In genomic region chr6:1376653-1377052, GRCh38 we compare ENCODE assay signal across 23 cellular contexts. TPM values are rescaled to one million over a fixed set of nuclear protein-coding genes. Genes with fewer than 3 reads are reported as not detected.
"Had no signal": no experiment of that assay in that cellular context is flagged by ENCODE, and none has a peak within 500 bp of the region (broad histone marks: within the 10 kb centered on the region; RNA-seq: fewer than 3 reads in every experiment).

No MANE protein-coding gene starts in this region.

- DNase-seq: Kasumi-1, MM.1S, NCI-H1092 treated with DMSO at 0.1 percent for 48 hours, NCI-H1436, NCI-H187, NCI-H2029, NCI-H2081 treated with DMSO at 0.1 percent for 48 hours, NCI-H2171, NCI-H226, NCI-H446, NCI-H510A, NCI-H524 treated with DMSO at 0.1 percent for 48 hours, NCI-H69, NCI-H774, Right ventricle myocardium superior, RPMI8226, SIG-M5 had no signal

- ATAC-seq: K562 had no signal

- H3K27ac ChIP-seq: HL-60, KMS-11, SJSA1, SK-N-MC had no signal

- H3K4me3 ChIP-seq: K562, SJSA1, SK-N-MC had no signal

- H3K4me2 ChIP-seq: KMS-11 had no signal

- H3K27me3 ChIP-seq: SJSA1 had no signal

RNA-seq across cellular contexts. Expression of gene FOXF2, which starts 12.7 kb away (rescaled TPM):
- total RNA-seq: K562 had no signal
- polyA plus RNA-seq: IgD-negative memory B cell, K562 had no signal
